1 cellular context compared by ENCODE assay signal in the genomic region with DNA sequence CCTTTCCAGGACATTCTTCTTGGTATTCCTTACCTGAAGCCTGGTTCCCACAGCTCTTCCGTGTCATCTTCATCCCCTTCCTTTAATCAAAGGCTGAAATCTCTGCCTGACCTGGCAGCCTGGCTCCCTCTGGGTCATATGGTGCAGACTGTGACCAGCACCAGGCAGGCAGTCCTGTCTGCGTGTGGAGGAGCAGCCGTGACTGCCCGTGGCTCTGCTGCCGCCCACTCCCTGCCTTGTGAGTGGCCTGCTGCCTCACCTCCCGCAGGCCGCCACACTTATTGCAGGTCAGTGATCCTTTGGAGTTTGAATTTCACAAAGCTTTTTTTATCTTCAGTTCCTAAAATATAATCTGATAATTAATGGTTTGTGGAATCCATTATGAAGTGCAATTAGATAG.
A peak's percentile ranks its signal among the peaks of the same experiment; 100 is the strongest.
TF ChIP-seq lines count a peak whose summit lies in the region.

No MANE protein-coding gene starts in this region.

TF ChIP-seq in HEK293, 187 proteins besides CTCF, POLR2A, EP300 and RAD21 (continued from another document):
- peak; percentile 61; the same call in 1 of the 2 replicates for TF ChIP-seq ZFHX2 (tag by site-specific recombination; conservative IDR thresholded peaks at IDR 0.05)
- TF ChIP-seq, protein P1, sequence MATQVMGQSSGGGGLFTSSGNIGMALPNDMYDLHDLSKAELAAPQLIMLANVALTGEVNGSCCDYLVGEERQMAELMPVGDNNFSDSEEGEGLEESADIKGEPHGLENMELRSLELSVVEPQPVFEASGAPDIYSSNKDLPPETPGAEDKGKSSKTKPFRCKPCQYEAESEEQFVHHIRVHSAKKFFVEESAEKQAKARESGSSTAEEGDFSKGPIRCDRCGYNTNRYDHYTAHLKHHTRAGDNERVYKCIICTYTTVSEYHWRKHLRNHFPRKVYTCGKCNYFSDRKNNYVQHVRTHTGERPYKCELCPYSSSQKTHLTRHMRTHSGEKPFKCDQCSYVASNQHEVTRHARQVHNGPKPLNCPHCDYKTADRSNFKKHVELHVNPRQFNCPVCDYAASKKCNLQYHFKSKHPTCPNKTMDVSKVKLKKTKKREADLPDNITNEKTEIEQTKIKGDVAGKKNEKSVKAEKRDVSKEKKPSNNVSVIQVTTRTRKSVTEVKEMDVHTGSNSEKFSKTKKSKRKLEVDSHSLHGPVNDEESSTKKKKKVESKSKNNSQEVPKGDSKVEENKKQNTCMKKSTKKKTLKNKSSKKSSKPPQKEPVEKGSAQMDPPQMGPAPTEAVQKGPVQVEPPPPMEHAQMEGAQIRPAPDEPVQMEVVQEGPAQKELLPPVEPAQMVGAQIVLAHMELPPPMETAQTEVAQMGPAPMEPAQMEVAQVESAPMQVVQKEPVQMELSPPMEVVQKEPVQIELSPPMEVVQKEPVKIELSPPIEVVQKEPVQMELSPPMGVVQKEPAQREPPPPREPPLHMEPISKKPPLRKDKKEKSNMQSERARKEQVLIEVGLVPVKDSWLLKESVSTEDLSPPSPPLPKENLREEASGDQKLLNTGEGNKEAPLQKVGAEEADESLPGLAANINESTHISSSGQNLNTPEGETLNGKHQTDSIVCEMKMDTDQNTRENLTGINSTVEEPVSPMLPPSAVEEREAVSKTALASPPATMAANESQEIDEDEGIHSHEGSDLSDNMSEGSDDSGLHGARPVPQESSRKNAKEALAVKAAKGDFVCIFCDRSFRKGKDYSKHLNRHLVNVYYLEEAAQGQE (tag by site-specific recombination; IDR thresholded peaks at IDR 0.05): no peak
- no peak for TF ChIP-seq SETDB1 (IDR thresholded peaks at IDR 0.05; ENCODE audit: insufficient read length, low read length)
- TF ChIP-seq ZIC2 (tag by site-specific recombination; IDR thresholded peaks at IDR 0.05): no peak
- no peak for TF ChIP-seq ZNF391 (tag by site-specific recombination; IDR thresholded peaks at IDR 0.05; ENCODE audit: borderline replicate concordance, low read depth)
- no peak for TF ChIP-seq ZNF610 (tag by site-specific recombination; IDR thresholded peaks at IDR 0.05; ENCODE audit: borderline replicate concordance)
- 0 out of 2 replicates have a peak, but pooled peaks have one; percentile 31 for TF ChIP-seq EGR2 (tag by site-specific recombination; IDR thresholded peaks at IDR 0.05; ENCODE audit: low read depth)
TF ChIP-seq in HEK293: peak in this region for 3.
